In the genomic region with DNA sequence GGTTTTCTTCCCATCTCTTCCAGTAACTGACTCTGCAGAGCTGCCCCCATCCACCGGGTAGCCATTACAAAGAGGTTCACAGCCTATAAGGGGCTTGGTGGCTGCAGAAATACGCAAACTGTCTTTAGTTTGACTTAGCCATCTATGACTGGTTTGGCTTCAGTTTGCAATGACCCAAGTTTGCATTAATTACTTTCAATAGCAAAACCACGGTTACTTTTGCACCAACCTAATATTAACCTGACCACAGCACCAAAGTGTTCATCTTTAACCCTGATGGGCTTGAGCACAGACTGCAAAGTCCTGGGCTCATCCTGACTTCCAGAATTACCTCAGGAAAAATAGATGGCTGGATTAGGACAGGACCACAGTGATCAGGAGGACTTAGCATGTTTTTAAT, we compare ENCODE assay signal across 1 cellular context.
TF ChIP-seq lines count a peak whose summit lies in the region.

No MANE protein-coding gene starts in this region.

TF ChIP-seq in GM23338, 12 proteins besides CTCF, POLR2A, EP300 and RAD21 (continued from another document):
- TF ChIP-seq, protein P1, sequence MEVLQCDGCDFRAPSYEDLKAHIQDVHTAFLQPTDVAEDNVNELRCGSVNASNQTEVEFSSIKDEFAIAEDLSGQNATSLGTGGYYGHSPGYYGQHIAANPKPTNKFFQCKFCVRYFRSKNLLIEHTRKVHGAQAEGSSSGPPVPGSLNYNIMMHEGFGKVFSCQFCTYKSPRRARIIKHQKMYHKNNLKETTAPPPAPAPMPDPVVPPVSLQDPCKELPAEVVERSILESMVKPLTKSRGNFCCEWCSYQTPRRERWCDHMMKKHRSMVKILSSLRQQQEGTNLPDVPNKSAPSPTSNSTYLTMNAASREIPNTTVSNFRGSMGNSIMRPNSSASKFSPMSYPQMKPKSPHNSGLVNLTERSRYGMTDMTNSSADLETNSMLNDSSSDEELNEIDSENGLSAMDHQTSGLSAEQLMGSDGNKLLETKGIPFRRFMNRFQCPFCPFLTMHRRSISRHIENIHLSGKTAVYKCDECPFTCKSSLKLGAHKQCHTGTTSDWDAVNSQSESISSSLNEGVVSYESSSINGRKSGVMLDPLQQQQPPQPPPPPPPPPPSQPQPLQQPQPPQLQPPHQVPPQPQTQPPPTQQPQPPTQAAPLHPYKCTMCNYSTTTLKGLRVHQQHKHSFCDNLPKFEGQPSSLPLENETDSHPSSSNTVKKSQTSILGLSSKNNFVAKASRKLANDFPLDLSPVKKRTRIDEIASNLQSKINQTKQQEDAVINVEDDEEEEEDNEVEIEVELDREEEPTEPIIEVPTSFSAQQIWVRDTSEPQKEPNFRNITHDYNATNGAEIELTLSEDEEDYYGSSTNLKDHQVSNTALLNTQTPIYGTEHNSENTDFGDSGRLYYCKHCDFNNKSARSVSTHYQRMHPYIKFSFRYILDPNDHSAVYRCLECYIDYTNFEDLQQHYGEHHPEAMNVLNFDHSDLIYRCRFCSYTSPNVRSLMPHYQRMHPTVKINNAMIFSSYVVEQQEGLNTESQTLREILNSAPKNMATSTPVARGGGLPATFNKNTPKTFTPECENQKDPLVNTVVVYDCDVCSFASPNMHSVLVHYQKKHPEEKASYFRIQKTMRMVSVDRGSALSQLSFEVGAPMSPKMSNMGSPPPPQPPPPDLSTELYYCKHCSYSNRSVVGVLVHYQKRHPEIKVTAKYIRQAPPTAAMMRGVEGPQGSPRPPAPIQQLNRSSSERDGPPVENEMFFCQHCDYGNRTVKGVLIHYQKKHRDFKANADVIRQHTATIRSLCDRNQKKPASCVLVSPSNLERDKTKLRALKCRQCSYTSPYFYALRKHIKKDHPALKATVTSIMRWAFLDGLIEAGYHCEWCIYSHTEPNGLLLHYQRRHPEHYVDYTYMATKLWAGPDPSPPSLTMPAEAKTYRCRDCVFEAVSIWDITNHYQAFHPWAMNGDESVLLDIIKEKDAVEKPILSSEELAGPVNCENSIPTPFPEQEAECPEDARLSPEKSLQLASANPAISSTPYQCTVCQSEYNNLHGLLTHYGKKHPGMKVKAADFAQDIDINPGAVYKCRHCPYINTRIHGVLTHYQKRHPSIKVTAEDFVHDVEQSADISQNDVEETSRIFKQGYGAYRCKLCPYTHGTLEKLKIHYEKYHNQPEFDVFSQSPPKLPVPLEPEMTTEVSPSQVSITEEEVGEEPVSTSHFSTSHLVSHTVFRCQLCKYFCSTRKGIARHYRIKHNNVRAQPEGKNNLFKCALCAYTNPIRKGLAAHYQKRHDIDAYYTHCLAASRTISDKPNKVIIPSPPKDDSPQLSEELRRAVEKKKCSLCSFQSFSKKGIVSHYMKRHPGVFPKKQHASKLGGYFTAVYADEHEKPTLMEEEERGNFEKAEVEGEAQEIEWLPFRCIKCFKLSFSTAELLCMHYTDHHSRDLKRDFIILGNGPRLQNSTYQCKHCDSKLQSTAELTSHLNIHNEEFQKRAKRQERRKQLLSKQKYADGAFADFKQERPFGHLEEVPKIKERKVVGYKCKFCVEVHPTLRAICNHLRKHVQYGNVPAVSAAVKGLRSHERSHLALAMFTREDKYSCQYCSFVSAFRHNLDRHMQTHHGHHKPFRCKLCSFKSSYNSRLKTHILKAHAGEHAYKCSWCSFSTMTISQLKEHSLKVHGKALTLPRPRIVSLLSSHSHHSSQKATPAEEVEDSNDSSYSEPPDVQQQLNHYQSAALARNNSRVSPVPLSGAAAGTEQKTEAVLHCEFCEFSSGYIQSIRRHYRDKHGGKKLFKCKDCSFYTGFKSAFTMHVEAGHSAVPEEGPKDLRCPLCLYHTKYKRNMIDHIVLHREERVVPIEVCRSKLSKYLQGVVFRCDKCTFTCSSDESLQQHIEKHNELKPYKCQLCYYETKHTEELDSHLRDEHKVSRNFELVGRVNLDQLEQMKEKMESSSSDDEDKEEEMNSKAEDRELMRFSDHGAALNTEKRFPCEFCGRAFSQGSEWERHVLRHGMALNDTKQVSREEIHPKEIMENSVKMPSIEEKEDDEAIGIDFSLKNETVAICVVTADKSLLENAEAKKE (CRISPR knock-in tag; IDR thresholded peaks at IDR 0.05), result no peak
- TF ChIP-seq CREB1 (CRISPR knock-in tag; IDR thresholded peaks at IDR 0.05; ENCODE audit: low read depth) (no peak), NANOG (IDR thresholded peaks at IDR 0.05; ENCODE audit: borderline replicate concordance) (no peak), EZH2phosphoT487 (IDR thresholded peaks at IDR 0.05; ENCODE audit: unreplicated experiment) (no peak), ZNF331 (CRISPR knock-in tag; IDR thresholded peaks at IDR 0.05; ENCODE audit: low read depth) (no peak), JUNB (IDR thresholded peaks at IDR 0.05; ENCODE audit: unreplicated experiment) (no peak)
